34 cellular contexts compared by ENCODE assay signal in the genomic region with DNA sequence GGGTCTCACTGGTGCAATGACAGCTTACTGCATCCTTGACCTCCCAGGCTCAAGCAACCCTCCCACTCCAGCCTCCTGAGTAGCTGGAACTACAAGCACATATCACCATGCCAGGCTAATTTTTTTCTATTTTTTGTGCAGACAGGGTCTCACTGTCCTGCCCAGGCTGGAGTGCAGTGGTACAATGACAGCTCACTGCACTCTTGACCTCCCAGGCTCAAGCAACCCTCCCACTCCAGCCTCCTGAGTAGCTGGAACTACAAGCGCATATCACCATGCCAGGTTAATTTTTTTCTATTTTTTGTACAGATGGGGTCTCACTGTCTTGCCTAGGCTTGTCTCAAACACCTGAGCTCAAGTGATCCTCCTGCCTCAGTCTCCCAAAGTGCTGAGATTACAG.
"Had no signal": no experiment of that assay in that cellular context is flagged by ENCODE, and none has a peak within 500 bp of the region (broad histone marks: within the 10 kb centered on the region; RNA-seq: fewer than 3 reads in every experiment).

No MANE protein-coding gene starts in this region.

- H3K9ac ChIP-seq: KMS-11 had no signal

- H3K9me3 ChIP-seq: MG63 had no signal

- H3K4me3 ChIP-seq: MG63 had no signal

- DNase-seq: Karpas-422, Kasumi-1, MG63, MM.1S, MV-4-11, NCI-H1048, NCI-H1092, NCI-H1092 treated with DMSO at 0.1 percent for 48 hours, NCI-H1105, NCI-H1105 treated with DMSO at 0.1 percent for 48 hours, NCI-H1417, NCI-H1417 treated with DMSO at 0.1 percent for 48 hours, NCI-H1436, NCI-H1436 treated with DMSO at 0.1 percent for 48 hours, NCI-H146, NCI-H1694, NCI-H1694 treated with DMSO at 0.1 percent for 48 hours, NCI-H187, NCI-H187 treated with DMSO at 0.1 percent for 48 hours, NCI-H1930, NCI-H2029, NCI-H2029 treated with DMSO at 0.1 percent for 48 hours, NCI-H2081, NCI-H2081 treated with DMSO at 0.1 percent for 48 hours, NCI-H2107, NCI-H2171, NCI-H2171 treated with DMSO at 0.1 percent for 48 hours, NCI-H2227 treated with DMSO at 0.1 percent for 48 hours, NCI-H226, NCI-H345, NCI-H446, NCI-H446 treated with DMSO at 0.1 percent for 48 hours, NCI-H510A had no signal

- H3K4me2 ChIP-seq: KMS-11 had no signal

- H3K27ac ChIP-seq: KMS-11 had no signal

- H3K36me3 ChIP-seq: MG63 had no signal
